ENCODE assay signal across 8 cellular contexts in the genomic region with DNA sequence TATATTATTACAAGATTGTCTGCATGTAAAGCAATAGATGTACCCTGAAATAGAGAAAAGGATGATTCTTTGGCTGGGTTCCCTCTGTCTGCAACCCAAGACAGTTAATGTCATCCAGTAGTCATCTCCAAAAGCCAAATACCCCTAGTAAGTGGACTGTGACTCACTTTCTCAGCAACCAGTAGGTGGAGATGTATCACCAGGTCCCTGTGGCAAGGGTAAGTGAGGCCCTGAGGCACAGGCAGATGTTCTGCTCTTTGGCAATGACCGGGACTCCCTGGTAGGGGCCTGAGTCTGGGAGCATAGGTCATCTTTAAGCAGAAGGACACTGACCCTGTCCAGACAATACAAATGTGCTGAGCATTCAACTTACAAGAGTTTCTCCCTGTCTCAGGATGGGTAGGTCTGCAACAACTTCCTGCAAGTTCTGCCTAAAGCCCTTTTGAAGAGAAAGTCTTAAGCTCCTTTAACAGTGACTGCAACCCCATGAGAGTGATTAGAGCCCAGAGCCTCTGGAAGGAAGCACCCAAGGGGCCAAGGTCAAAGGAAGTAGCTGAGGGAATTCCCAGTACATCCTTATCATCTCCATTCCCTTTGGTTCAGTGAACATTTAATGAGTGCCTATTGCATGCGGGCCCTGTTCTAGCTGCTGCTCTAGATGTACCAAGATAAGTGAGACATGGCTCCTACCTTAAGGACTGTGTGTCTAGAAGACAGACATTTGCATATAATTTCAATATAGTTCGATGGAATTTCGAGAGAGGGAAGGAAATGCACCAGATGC. TPM values are rescaled to one million over a fixed set of nuclear protein-coding genes. Genes with fewer than 3 reads are reported as not detected.
DNase-seq lines count a peak whose midpoint lies in the region; ATAC-seq, FAIRE-seq and TF ChIP-seq lines count a peak whose summit lies in the region.

No MANE protein-coding gene starts in this region.

- no peak overlapping the region for H4K91ac ChIP-seq in trophoblast cell (ENCODE audit: low read depth, low read length)

- peaks cover 16% of the 10 kb centered on the region; the same call in 1 of the 2 replicates for H4K20me1 ChIP-seq in GM23248 (ENCODE audit: insufficient read depth)
- no peaks in the 10 kb centered on the region for H4K20me1 ChIP-seq in endothelial cell of umbilical vein (replicated peaks; ENCODE audit: control insufficient read depth, extremely low read depth, insufficient read depth, low read length)

- no peaks in the 10 kb centered on the region for H3K79me1 ChIP-seq in trophoblast cell (ENCODE audit: low read length)

- H3K4me1 ChIP-seq in GM23248 (ENCODE audit: insufficient read depth) (peaks cover 31% of the 10 kb centered on the region), endothelial cell of umbilical vein (ENCODE audit: control insufficient read depth, extremely low read depth, insufficient read depth, low read length) (no peaks in the 10 kb centered on the region), trophoblast cell (ENCODE audit: control insufficient read depth in 1 of 2, insufficient read depth in 2 of 2, low read length in 2 of 2) (peaks cover 0 to 7% of the 10 kb centered on the region in 2 experiments)

- 71 to 77% methylated on average over 4 of the region's 4 CpGs for WGBS in GM23248 (ENCODE audit: low coverage in 1 of 2, low lambda C conversion rate in 2 of 2, missing lambda C conversion rate in 2 of 2), 2 experiments
- WGBS in trophoblast cell (ENCODE audit: extremely low coverage, insufficient coverage, insufficient read length): no CpG with 5 or more reads among the region's 4 CpGs

- in situ Hi-C loops in GM23248 (cut with MboI): no loop called here

- H3F3A ChIP-seq in GM23248 (ENCODE audit: insufficient read depth): peaks cover 35% of the 10 kb centered on the region

- H2BK12ac ChIP-seq in trophoblast cell (ENCODE audit: low read length): no peak overlapping the region

- CTCF ChIA-PET in endothelial cell of umbilical vein (lab: Charles Lee): interaction anchor here (1.1 to 2.0 kb wide), 3 partner anchors 15 to 270 kb away, joined by 3 to 5 read pairs (median 4); no protein-coding TSS in a partner anchor

- H2BK120ac ChIP-seq in trophoblast cell (ENCODE audit: insufficient read depth, low read length, poor library complexity): no peak overlapping the region

- no peak overlapping the region for H3K4ac ChIP-seq in trophoblast cell (ENCODE audit: low read depth, low read length)

- H3K27me3 ChIP-seq in GM23248 (replicated peaks; ENCODE audit: insufficient read depth) (no peaks in the 10 kb centered on the region), endothelial cell of umbilical vein (ENCODE audit: control insufficient read depth in 2 of 2, insufficient read depth in 2 of 2, low read length in 2 of 2) (no peaks in the 10 kb centered on the region), trophoblast cell (ENCODE audit: insufficient read depth, low read length) (no peaks in the 10 kb centered on the region)

- dilution Hi-C loops in endothelial cell of umbilical vein (cut with MboI; ENCODE audit: extremely low pct_ligation_motif_present, low sequenced_read_pairs): no loop called here

- H3K9me2 ChIP-seq in GM23248 (ENCODE audit: insufficient read depth): no peaks in the 10 kb centered on the region

- H3K4me3 ChIP-seq in GM23248 (no peak overlapping the region), NB4 (ENCODE audit: low read depth, low read length) (no peak overlapping the region), endothelial cell of umbilical vein (replicated peaks in 1 of 3; ENCODE audit: insufficient read depth in 1 of 3, low read depth in 1 of 3, low read length in 3 of 3) (no peak overlapping the region), trophoblast cell (ENCODE audit: low read depth, low read length) (no peak overlapping the region)

- ATAC-seq in HG03521 (IDR thresholded peaks at IDR 0.05; ENCODE audit: unreplicated experiment): no peak
- ATAC-seq in GM21737 (IDR thresholded peaks at IDR 0.05; ENCODE audit: unreplicated experiment): no peak
- no peak for ATAC-seq in HG02623 (IDR thresholded peaks at IDR 0.05; ENCODE audit: unreplicated experiment)

- no peak overlapping the region for H3K9ac ChIP-seq in GM23248
- no peak overlapping the region for H3K9ac ChIP-seq in endothelial cell of umbilical vein (replicated peaks; ENCODE audit: extremely low read depth, insufficient read depth, low read length)
- no peak overlapping the region for H3K9ac ChIP-seq in trophoblast cell (ENCODE audit: low read length)

- H3K4me2 ChIP-seq in GM23248 (ENCODE audit: unreplicated experiment) (peak overlapping the region; percentile 61), endothelial cell of umbilical vein (ENCODE audit: insufficient read depth, low read length) (no peak overlapping the region), trophoblast cell (ENCODE audit: low read length) (no peak overlapping the region)

- FAIRE-seq in endothelial cell of umbilical vein (lab: Jason Lieb, UNC): peak; percentile 33

- no TSS peak for BruUV-seq in endothelial cell of umbilical vein (replicated peaks; lab: Mats Ljungman, UMichigan)

- H3K36me3 ChIP-seq in GM23248 (ENCODE audit: low read depth) (peaks cover 45% of the 10 kb centered on the region; the same call in 1 of the 2 replicates), endothelial cell of umbilical vein (ENCODE audit: control insufficient read depth in 2 of 2, extremely low read depth in 1 of 2, insufficient read depth in 2 of 2, low read length in 2 of 2) (peaks cover 16 to 19% of the 10 kb centered on the region in 2 experiments), trophoblast cell (ENCODE audit: control insufficient read depth in 1 of 2, insufficient read depth in 2 of 2, low read length in 2 of 2) (peaks cover 8 to 21% of the 10 kb centered on the region in 2 experiments)

- H3K9me1 ChIP-seq in endothelial cell of umbilical vein (replicated peaks; ENCODE audit: control insufficient read depth, extremely low read depth, insufficient read depth, low read length): no peaks in the 10 kb centered on the region

- peaks cover 8% of the 10 kb centered on the region; the same call in 1 of the 2 replicates for H3K79me2 ChIP-seq in GM23248 (ENCODE audit: insufficient read depth)
- H3K79me2 ChIP-seq in endothelial cell of umbilical vein (ENCODE audit: control insufficient read depth, insufficient read depth, low read length): peaks cover 2% of the 10 kb centered on the region
- no peaks in the 10 kb centered on the region for H3K79me2 ChIP-seq in trophoblast cell (ENCODE audit: control insufficient read depth, insufficient read depth, low read length, poor library complexity)

- no peak overlapping the region for H2BK5ac ChIP-seq in trophoblast cell (ENCODE audit: low read depth, low read length, poor library complexity)

- POLR2A ChIA-PET in endothelial cell of umbilical vein (lab: Charles Lee): no interaction called here

- H3K14ac ChIP-seq in trophoblast cell (ENCODE audit: low read length): no peak overlapping the region

- H4K8ac ChIP-seq in trophoblast cell (ENCODE audit: low read depth, low read length): no peak overlapping the region

- intact Hi-C loops in endothelial cell of umbilical vein (cut with micrococcal nuclease): no loop called here

- no peak overlapping the region for H3K18ac ChIP-seq in trophoblast cell (ENCODE audit: low read length)

- no peak for TF ChIP-seq POLR2A in NB4 (IDR thresholded peaks at IDR 0.05; ENCODE audit: extremely low read depth, insufficient read length)
- TF ChIP-seq POLR2A in endothelial cell of umbilical vein (IDR thresholded peaks at IDR 0.05; ENCODE audit: low read depth, low read length): no peak

- H3K23ac ChIP-seq in trophoblast cell (ENCODE audit: low read length): no peak overlapping the region

- H2AFZ ChIP-seq in GM23248 (no peak overlapping the region), endothelial cell of umbilical vein (ENCODE audit: low read depth, low read length) (no peak overlapping the region), trophoblast cell (ENCODE audit: insufficient read depth, low read length, poor library complexity) (no peak overlapping the region)

- no peak overlapping the region for H2AK5ac ChIP-seq in trophoblast cell (ENCODE audit: low read length)

- H3K9me3 ChIP-seq in GM23248 (ENCODE audit: low read depth) (no peaks in the 10 kb centered on the region), endothelial cell of umbilical vein (replicated peaks; ENCODE audit: control insufficient read depth, insufficient read depth, low read length) (no peaks in the 10 kb centered on the region), trophoblast cell (ENCODE audit: insufficient read depth, low read depth, low read length) (no peaks in the 10 kb centered on the region)

- H4K12ac ChIP-seq in trophoblast cell (ENCODE audit: low read depth, low read length): no peak overlapping the region

- peak; percentile 68 for TF ChIP-seq CTCF in NB4 (IDR thresholded peaks at IDR 0.05; ENCODE audit: low read depth, low read length)
- TF ChIP-seq CTCF in endothelial cell of umbilical vein (IDR thresholded peaks at IDR 0.05; ENCODE audit: extremely low read depth in 1 of 2, insufficient read depth in 1 of 2, low read depth in 1 of 2, low read length in 2 of 2): peak in 1 of 2 donors; percentile 25

- DNase-seq in GM23248 (peak; percentile 92), NB4 (ENCODE audit: low read depth) (peak; percentile 70), endothelial cell of umbilical vein (ENCODE audit: low read depth, low spot score) (peak; percentile 6), trophoblast cell (peak; percentile 95 to 96), GDM1 (lab: John Stamatoyannopoulos, UW) (no peak)

- H3K27ac ChIP-seq in GM23248 (peak overlapping the region; percentile 64), endothelial cell of umbilical vein (ENCODE audit: insufficient read depth, low read depth, low read length) (no peak overlapping the region), trophoblast cell (ENCODE audit: low read depth, low read length) (no peak overlapping the region)

TF ChIP-seq in endothelial cell of umbilical vein, 7 proteins besides CTCF, POLR2A, EP300 and RAD21:
- no peak for TF ChIP-seq JUN (IDR thresholded peaks at IDR 0.05; ENCODE audit: borderline replicate concordance, insufficient read depth, insufficient read length, low read depth)
- no peak for TF ChIP-seq POLR2AphosphoS5 (IDR thresholded peaks at IDR 0.05; ENCODE audit: insufficient read depth, low read depth, low read length)
- no peak for TF ChIP-seq FOS (IDR thresholded peaks at IDR 0.05; ENCODE audit: borderline replicate concordance, insufficient read depth, low read length)

RNA-seq across cellular contexts. Expression of a gene that starts 31.9 kb away (rescaled TPM):
- total RNA-seq in GM23248 (2014; rRNA removed; shearing (Covaris generic)): 45.0 and 67.2 TPM in 2 replicates
- polyA plus RNA-seq in GM23248 (2016; fragmentation: Nextera tagmentation; extraction: Ambion mirVana) (124 and 126 TPM in 2 replicates), endothelial cell of umbilical vein (103 and 158 TPM in 2 replicates)
- total RNA-seq in endothelial cell of umbilical vein: 51.2 and 67.2 TPM in 2 replicates
- polyA plus RNA-seq in endothelial cell of umbilical vein (2011; cell fraction: cytosol; rRNA removed): 95.8 and 102 TPM in 2 replicates
- 46.4 TPM in 2 replicates for polyA plus RNA-seq in endothelial cell of umbilical vein (2011; cell fraction: nucleus; rRNA removed)
- polyA plus RNA-seq in endothelial cell of umbilical vein (2012): 51.3 and 77.4 TPM in 2 replicates
- 301 and 323 TPM in 2 replicates for polyA minus RNA-seq in endothelial cell of umbilical vein
- 18.7 TPM for polyA minus RNA-seq in endothelial cell of umbilical vein (2011; cell fraction: cytosol; rRNA and poly(A)+ RNA removed)
- polyA minus RNA-seq in endothelial cell of umbilical vein (2011; cell fraction: nucleus; rRNA and poly(A)+ RNA removed): 33.0 and 47.6 TPM in 2 replicates
- 66.8 and 70.1 TPM in 2 replicates for polyA plus RNA-seq in trophoblast cell (2013)
